9 cellular contexts compared by ENCODE assay signal in the genomic region with DNA sequence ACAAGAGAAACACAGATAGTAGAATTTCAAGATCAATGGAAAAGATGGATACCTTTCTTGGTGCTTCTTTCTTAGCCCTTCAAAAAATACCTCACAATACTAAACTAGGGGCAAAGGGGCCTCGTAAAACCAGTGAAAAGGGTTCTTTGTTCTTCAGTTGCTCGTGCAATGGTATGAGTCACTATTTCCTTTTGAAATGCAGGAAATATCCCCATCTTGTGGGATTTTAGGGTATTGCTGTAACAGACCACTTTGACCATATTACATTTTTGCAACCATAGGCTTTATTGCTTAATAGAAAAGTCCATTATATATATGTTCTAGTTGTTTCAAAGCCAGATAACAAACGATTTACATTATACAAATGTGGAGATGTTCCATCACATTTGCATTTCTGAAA.
A peak's percentile ranks its signal among the peaks of the same experiment; 100 is the strongest.
DNase-seq lines count a peak whose midpoint lies in the region; ATAC-seq and TF ChIP-seq lines count a peak whose summit lies in the region.
"Had no signal": no experiment of that assay in that cellular context is flagged by ENCODE, and none has a peak within 500 bp of the region (broad histone marks: within the 10 kb centered on the region; RNA-seq: fewer than 3 reads in every experiment).

No MANE protein-coding gene starts in this region.

- no peak overlapping the region for H3K4me3 Mint-ChIP-seq in mesothelial cell of epicardium
- H3K4me3 Mint-ChIP-seq: IgD-negative memory B cell had no signal

- in situ Hi-C loops in KBM-7 (cut with MboI; ENCODE audit: low pct_unique_long_range_greater_than_20kb, low sequenced_read_pairs) (no loop called here), astrocyte of the cerebellum (cut with HindIII; ENCODE audit: low sequenced_read_pairs) (no loop called here)

- DNase-seq in AG09319 (ENCODE audit: extremely low read depth, low read depth) = peak; percentile 8
- peak; percentile 66 for DNase-seq in KBM-7
- DNase-seq in astrocyte of the cerebellum (ENCODE audit: low read depth) = peak; percentile 12
- DNase-seq in mesothelial cell of epicardium (ENCODE audit: low spot score in 2 of 2, unreplicated experiment in 2 of 2) = no peak
- DNase-seq in NCI-H187 (lab: John Stamatoyannopoulos, UW) = no peak
- DNase-seq in stimulated activated CD4-positive, alpha-beta T cell treated with anti-CD3 and anti-CD28 coated beads, Interleukin-1b, Interleukin-23, amount 100 ng/mL, for 48 hours = no peak

- TF ChIP-seq CTCF in AG09319 (IDR thresholded peaks at IDR 0.05; ENCODE audit: low read depth, low read length) = peak; percentile 34
- TF ChIP-seq CTCF in GM12874 (IDR thresholded peaks at IDR 0.05; ENCODE audit: insufficient read depth, low read depth, low read length) = 0 out of 2 replicates have a peak, but pooled peaks have one; percentile 11
- TF ChIP-seq CTCF in astrocyte of the cerebellum (IDR thresholded peaks at IDR 0.05; ENCODE audit: low read depth, low read length, missing control alignments) = no peak
- peak; percentile 25 for TF ChIP-seq CTCF in mesothelial cell of epicardium (IDR thresholded peaks at IDR 0.05; ENCODE audit: unreplicated experiment)

- H3K4me1 Mint-ChIP-seq in mesothelial cell of epicardium = no peaks in the 10 kb centered on the region
- H3K4me1 Mint-ChIP-seq: IgD-negative memory B cell had no signal

- no peaks in the 10 kb centered on the region for H3K27me3 Mint-ChIP-seq in mesothelial cell of epicardium (ENCODE audit: low read depth)
- H3K27me3 Mint-ChIP-seq: IgD-negative memory B cell had no signal

- no peak for ATAC-seq in GM21447 (IDR thresholded peaks at IDR 0.05; ENCODE audit: unreplicated experiment)

- H3K36me3 Mint-ChIP-seq in mesothelial cell of epicardium = no peaks in the 10 kb centered on the region
- H3K36me3 Mint-ChIP-seq: IgD-negative memory B cell had no signal

- no peak overlapping the region for H3K4me3 ChIP-seq in astrocyte of the cerebellum (ENCODE audit: low read depth, low read length)

- H3K9me3 Mint-ChIP-seq in mesothelial cell of epicardium = peaks cover 63% of the 10 kb centered on the region

- H3K27ac Mint-ChIP-seq in mesothelial cell of epicardium = no peak overlapping the region
- H3K27ac Mint-ChIP-seq: IgD-negative memory B cell had no signal

Comparison
In these comparisons a context has a peak if more than half of its experiments do, and no peak if none do; other contexts are left out.
1. DNase-seq: peak in AG09319 (single experiment), KBM-7 (single experiment) and astrocyte of the cerebellum (single experiment); none in mesothelial cell of epicardium (0 of 2), NCI-H187 (0 of 2) and stimulated activated CD4-positive, alpha-beta T cell treated with anti-CD3 and anti-CD28 coated beads, Interleukin-1b, Interleukin-23, amount 100 ng/mL, for 48 hours (single experiment).